ENCODE assay signal across 8 cellular contexts in the genomic region with DNA sequence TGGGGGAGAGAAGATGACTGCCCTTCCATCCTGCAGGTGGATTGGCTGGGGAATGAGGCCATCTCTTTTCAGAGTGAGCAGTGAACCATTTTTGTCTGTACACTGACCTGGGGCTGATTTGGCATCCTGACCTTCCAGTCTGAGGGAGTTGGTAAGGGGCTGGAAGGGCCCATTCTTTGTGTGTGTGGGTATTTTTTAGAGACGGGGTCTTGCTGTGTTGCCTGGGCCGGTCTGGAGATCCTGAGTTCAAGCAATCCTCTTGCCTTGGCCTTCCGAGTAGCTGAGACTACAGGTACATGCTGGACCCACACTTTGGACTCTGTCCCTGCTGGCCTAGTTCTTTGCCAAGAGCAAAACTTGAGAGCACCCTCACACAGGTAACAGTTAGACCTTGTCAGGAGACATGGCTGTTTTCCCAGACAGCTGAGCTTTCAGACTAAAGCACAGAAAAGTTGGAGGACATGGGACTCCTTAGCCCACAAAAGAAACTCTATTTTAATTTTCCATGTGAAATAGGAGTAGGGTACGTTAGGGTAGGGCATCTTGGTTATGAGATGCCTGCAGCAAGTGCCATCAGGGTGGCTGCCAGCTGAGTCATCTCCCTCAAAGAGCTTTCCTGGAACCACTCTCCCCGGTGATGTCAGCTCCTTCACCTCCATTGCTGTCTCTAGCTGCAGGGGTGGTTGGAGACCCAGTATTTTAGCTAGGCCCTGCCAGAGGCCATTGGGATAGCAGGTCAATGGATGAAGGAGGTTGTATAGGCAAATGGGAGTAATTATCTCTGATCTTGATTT.
DNase-seq lines count a peak whose midpoint lies in the region; ATAC-seq and TF ChIP-seq lines count a peak whose summit lies in the region.

No MANE protein-coding gene starts in this region.

- peak; percentile 48 for DNase-seq in HFFc6
- peak; percentile 34 for DNase-seq in activated CD4-positive, alpha-beta T cell treated with anti-CD3 and anti-CD28 coated beads, Interleukin-2, amount 50 U/mL, for 1 hour
- peak in 1 of 2 donors; percentile 49 for DNase-seq in foreskin keratinocyte
- DNase-seq in stimulated activated CD4-positive, alpha-beta T cell treated with anti-CD3 and anti-CD28 coated beads, TNF-alpha, amount 100 ng/mL, for 4 hours (ENCODE audit: low read depth in 3 of 3): peak in 2 of 3 experiments; percentile 33 to 53
- no peak for DNase-seq in MM.1S
- no peak for DNase-seq in NCI-H1436 (lab: John Stamatoyannopoulos, UW)
- DNase-seq in NCI-H1694 (lab: John Stamatoyannopoulos, UW): no peak

- H3K27ac ChIP-seq in foreskin keratinocyte (no peak overlapping the region), MM.1S (ENCODE audit: low read length) (no peak overlapping the region)

- peak overlapping the region; percentile 88 for H3K27ac Mint-ChIP-seq in HFFc6

- TF ChIP-seq CTCF in HFFc6 (IDR thresholded peaks at IDR 0.05) (no peak), foreskin keratinocyte (conservative IDR thresholded peaks at IDR 0.05) (no peak), MM.1S (IDR thresholded peaks at IDR 0.05; ENCODE audit: low read length) (no peak)

- no peak overlapping the region for H3K4me3 ChIP-seq in MM.1S (ENCODE audit: low read length)

- H3K36me3 ChIP-seq in MM.1S (replicated peaks; ENCODE audit: insufficient read depth, low read length): no peaks in the 10 kb centered on the region

- H3K27me3 ChIP-seq in foreskin keratinocyte (no peaks in the 10 kb centered on the region), MM.1S (replicated peaks; ENCODE audit: insufficient read depth, low read length) (no peaks in the 10 kb centered on the region)

- H3K9me3 ChIP-seq in MM.1S (replicated peaks; ENCODE audit: insufficient read depth, low read length): no peaks in the 10 kb centered on the region

- no peaks in the 10 kb centered on the region for H4K20me1 ChIP-seq in MM.1S (ENCODE audit: insufficient read depth, low read length)

- no peak overlapping the region for H2AFZ ChIP-seq in MM.1S (ENCODE audit: low read length)

- H3K4me3 Mint-ChIP-seq in HFFc6: peak overlapping the region; percentile 69

- peaks cover 25% of the 10 kb centered on the region for H3K4me1 ChIP-seq in foreskin keratinocyte
- peaks cover 17% of the 10 kb centered on the region for H3K4me1 ChIP-seq in MM.1S (ENCODE audit: low read length)

- peaks cover 46% of the 10 kb centered on the region for H3K4me1 Mint-ChIP-seq in HFFc6 (ENCODE audit: low read depth)

- H3K27me3 Mint-ChIP-seq in HFFc6 (ENCODE audit: insufficient read depth): peaks cover 5% of the 10 kb centered on the region

- peaks cover 47% of the 10 kb centered on the region for H3K9me3 Mint-ChIP-seq in HFFc6

- peaks cover 51% of the 10 kb centered on the region for H3K36me3 Mint-ChIP-seq in HFFc6 (ENCODE audit: low read depth)

- H3K4me2 ChIP-seq in MM.1S (ENCODE audit: low read depth, low read length): no peak overlapping the region

- peaks cover 40% of the 10 kb centered on the region for H3K79me2 ChIP-seq in MM.1S (ENCODE audit: low read length)

- no peaks in the 10 kb centered on the region for H3K9me2 ChIP-seq in MM.1S (replicated peaks; ENCODE audit: insufficient read depth, low read length)

- ATAC-seq in foreskin keratinocyte: peak; percentile 77
- ATAC-seq in HG03565 (IDR thresholded peaks at IDR 0.05; ENCODE audit: unreplicated experiment): no peak

- H3K9ac ChIP-seq in MM.1S (ENCODE audit: low read length): no peak overlapping the region

- peaks cover 22% of the 10 kb centered on the region for H3F3A ChIP-seq in MM.1S (ENCODE audit: insufficient read depth, low read length)

Comparison
In these comparisons a context has a peak if more than half of its experiments do, and no peak if none do; other contexts are left out.
1. DNase-seq: peak in HFFc6 (single experiment), activated CD4-positive, alpha-beta T cell treated with anti-CD3 and anti-CD28 coated beads, Interleukin-2, amount 50 U/mL, for 1 hour (single experiment) and stimulated activated CD4-positive, alpha-beta T cell treated with anti-CD3 and anti-CD28 coated beads, TNF-alpha, amount 100 ng/mL, for 4 hours (2 of 3); none in MM.1S (single experiment), NCI-H1436 (single experiment) and NCI-H1694 (single experiment).